18 cellular contexts compared by ENCODE assay signal in genomic region chr11:1175461-1176223, GRCh38. TPM values are rescaled to one million over a fixed set of nuclear protein-coding genes. Genes with fewer than 3 reads are reported as not detected.
A peak's percentile ranks its signal among the peaks of the same experiment; 100 is the strongest.
DNase-seq lines count a peak whose midpoint lies in the region; ATAC-seq and TF ChIP-seq lines count a peak whose summit lies in the region.
"Had no signal": no experiment of that assay in that cellular context is flagged by ENCODE, and none has a peak within 500 bp of the region (broad histone marks: within the 10 kb centered on the region; RNA-seq: fewer than 3 reads in every experiment).

No MANE protein-coding gene starts in this region.

- H3K4me3 ChIP-seq in naive thymus-derived CD4-positive, alpha-beta T cell (ENCODE audit: low read length) = no peak overlapping the region
- H3K4me3 ChIP-seq: BLaER1 treated with 17β-estradiol and CSF1 and Interleukin-3, amounts not matched to agents 10 nM and 100 nM; GM12878 had no signal

- no peaks in the 10 kb centered on the region for H3K27me3 ChIP-seq in naive thymus-derived CD4-positive, alpha-beta T cell (ENCODE audit: control insufficient read depth in 2 of 2, insufficient read depth in 2 of 2, low read length in 2 of 2)
- H3K27me3 ChIP-seq: BLaER1 treated with 17β-estradiol and CSF1 and Interleukin-3, amounts not matched to agents 10 nM and 100 nM had no signal

- H3K36me3 ChIP-seq in naive thymus-derived CD4-positive, alpha-beta T cell (ENCODE audit: control insufficient read depth in 2 of 3, insufficient read depth in 3 of 3, low read length in 3 of 3) = no peaks in the 10 kb centered on the region
- H3K36me3 ChIP-seq: BLaER1 treated with 17β-estradiol and CSF1 and Interleukin-3, amounts not matched to agents 10 nM and 100 nM had no signal

- no peaks in the 10 kb centered on the region for H3K27me3 Mint-ChIP-seq in activated naive CD8-positive, alpha-beta T cell
- no peaks in the 10 kb centered on the region for H3K27me3 Mint-ChIP-seq in activated naive CD8-positive, alpha-beta T cell treated with anti-CD3 and anti-CD28 coated beads for 36 hours
- H3K27me3 Mint-ChIP-seq in Calu3 (ENCODE audit: unreplicated experiment) = no peaks in the 10 kb centered on the region
- no peaks in the 10 kb centered on the region for H3K27me3 Mint-ChIP-seq in activated T-helper 1 cell treated with anti-CD3 and anti-CD28 coated beads, Interleukin-12 subunit alpha, Interleukin-12 subunit beta, Interleukin-2, Interleukin-4 antibody, amounts not matched to agents 30 ng/mL and 10 ng/mL and 1 ng/mL, durations not matched to agents 14 hours and 24 hours and 36 hours (ENCODE audit: insufficient read depth)
- H3K27me3 Mint-ChIP-seq in naive thymus-derived CD4-positive, alpha-beta T cell = peaks cover 0 to 5% (median 0%) of the 10 kb centered on the region in 5 donors
- H3K27me3 Mint-ChIP-seq in natural killer cell (ENCODE audit: low read depth in 2 of 2) = no peaks in the 10 kb centered on the region
- H3K27me3 Mint-ChIP-seq: CD4-positive, CD25-positive, alpha-beta regulatory T cell had no signal

- TF ChIP-seq CTCF in Calu3 (IDR thresholded peaks at IDR 0.05; ENCODE audit: unreplicated experiment) (no peak), natural killer cell (IDR thresholded peaks at IDR 0.05) (no peak)

- CTCF ChIA-PET in Calu3 (lab: Charles Lee) = no interaction called here
- CTCF ChIA-PET in naive thymus-derived CD4-positive, alpha-beta T cell (lab: Charles Lee) = no interaction called here

- no peaks in the 10 kb centered on the region for H3K4me1 Mint-ChIP-seq in activated naive CD8-positive, alpha-beta T cell (ENCODE audit: low read depth)
- H3K4me1 Mint-ChIP-seq in activated naive CD8-positive, alpha-beta T cell treated with anti-CD3 and anti-CD28 coated beads for 36 hours = no peaks in the 10 kb centered on the region
- no peaks in the 10 kb centered on the region for H3K4me1 Mint-ChIP-seq in Calu3 (ENCODE audit: low read depth, unreplicated experiment)
- H3K4me1 Mint-ChIP-seq in activated T-helper 1 cell treated with anti-CD3 and anti-CD28 coated beads, Interleukin-12 subunit alpha, Interleukin-12 subunit beta, Interleukin-2, Interleukin-4 antibody, amounts not matched to agents 30 ng/mL and 10 ng/mL and 1 ng/mL, durations not matched to agents 14 hours and 24 hours and 36 hours (ENCODE audit: low read depth) = no peaks in the 10 kb centered on the region
- H3K4me1 Mint-ChIP-seq in naive thymus-derived CD4-positive, alpha-beta T cell = peaks cover 0 to 5% (median 0%) of the 10 kb centered on the region in 7 donors
- H3K4me1 Mint-ChIP-seq in natural killer cell = no peaks in the 10 kb centered on the region
- H3K4me1 Mint-ChIP-seq: CD4-positive, CD25-positive, alpha-beta regulatory T cell had no signal

- no peak overlapping the region for H3K4me3 Mint-ChIP-seq in activated naive CD8-positive, alpha-beta T cell
- no peak overlapping the region for H3K4me3 Mint-ChIP-seq in activated naive CD8-positive, alpha-beta T cell treated with anti-CD3 and anti-CD28 coated beads for 36 hours
- no peak overlapping the region for H3K4me3 Mint-ChIP-seq in Calu3 (ENCODE audit: low read depth, unreplicated experiment)
- H3K4me3 Mint-ChIP-seq in activated T-helper 1 cell treated with anti-CD3 and anti-CD28 coated beads, Interleukin-12 subunit alpha, Interleukin-12 subunit beta, Interleukin-2, Interleukin-4 antibody, amounts not matched to agents 30 ng/mL and 10 ng/mL and 1 ng/mL, durations not matched to agents 14 hours and 24 hours and 36 hours = no peak overlapping the region
- no peak overlapping the region for H3K4me3 Mint-ChIP-seq in naive thymus-derived CD4-positive, alpha-beta T cell
- H3K4me3 Mint-ChIP-seq in natural killer cell = no peak overlapping the region
- H3K4me3 Mint-ChIP-seq: CD4-positive, CD25-positive, alpha-beta regulatory T cell had no signal

- no peaks in the 10 kb centered on the region for H3K36me3 Mint-ChIP-seq in activated naive CD8-positive, alpha-beta T cell
- no peaks in the 10 kb centered on the region for H3K36me3 Mint-ChIP-seq in activated naive CD8-positive, alpha-beta T cell treated with anti-CD3 and anti-CD28 coated beads for 36 hours
- H3K36me3 Mint-ChIP-seq in Calu3 (ENCODE audit: insufficient read depth, unreplicated experiment) (peaks cover 14% of the 10 kb centered on the region), natural killer cell (no peaks in the 10 kb centered on the region)
- H3K36me3 Mint-ChIP-seq in activated T-helper 1 cell treated with anti-CD3 and anti-CD28 coated beads, Interleukin-12 subunit alpha, Interleukin-12 subunit beta, Interleukin-2, Interleukin-4 antibody, amounts not matched to agents 30 ng/mL and 10 ng/mL and 1 ng/mL, durations not matched to agents 14 hours and 24 hours and 36 hours (ENCODE audit: low read depth) = no peaks in the 10 kb centered on the region
- peaks cover 0 to 3% (median 0%) of the 10 kb centered on the region in 5 donors for H3K36me3 Mint-ChIP-seq in naive thymus-derived CD4-positive, alpha-beta T cell
- H3K36me3 Mint-ChIP-seq: CD4-positive, CD25-positive, alpha-beta regulatory T cell had no signal

- peak overlapping the region; percentile 2 for H3K27ac Mint-ChIP-seq in activated naive CD8-positive, alpha-beta T cell
- H3K27ac Mint-ChIP-seq in activated naive CD8-positive, alpha-beta T cell treated with anti-CD3 and anti-CD28 coated beads for 36 hours = no peak overlapping the region
- peak overlapping the region; percentile 40 for H3K27ac Mint-ChIP-seq in Calu3 (ENCODE audit: unreplicated experiment)
- H3K27ac Mint-ChIP-seq in activated T-helper 1 cell treated with anti-CD3 and anti-CD28 coated beads, Interleukin-12 subunit alpha, Interleukin-12 subunit beta, Interleukin-2, Interleukin-4 antibody, amounts not matched to agents 30 ng/mL and 10 ng/mL and 1 ng/mL, durations not matched to agents 14 hours and 24 hours and 36 hours = peak overlapping the region; percentile 4
- H3K27ac Mint-ChIP-seq in naive thymus-derived CD4-positive, alpha-beta T cell = peak overlapping the region in 1 of 9 donors; percentile 13
- H3K27ac Mint-ChIP-seq in natural killer cell = no peak overlapping the region

- no peak for DNase-seq in activated naive CD8-positive, alpha-beta T cell treated with anti-CD3 and anti-CD28 coated beads for 36 hours
- DNase-seq in Calu3 (no peak), natural killer cell (no peak)
- DNase-seq in activated T-helper 1 cell treated with anti-CD3 and anti-CD28 coated beads, Interleukin-12 subunit alpha, Interleukin-12 subunit beta, Interleukin-2, Interleukin-4 antibody, amounts not matched to agents 30 ng/mL and 10 ng/mL and 1 ng/mL, durations not matched to agents 14 hours and 24 hours and 36 hours (ENCODE audit: low spot score) = no peak
- no peak for DNase-seq in naive thymus-derived CD4-positive, alpha-beta T cell
- DNase-seq: 8988T; ACHN; CD4-positive, CD25-positive, alpha-beta regulatory T cell; DMS 273 treated with DMSO at 0.1 percent for 48 hours; HCEC 1CT had no signal

- no peaks in the 10 kb centered on the region for H3K9me3 Mint-ChIP-seq in activated naive CD8-positive, alpha-beta T cell (ENCODE audit: low read depth)
- peaks cover 15% of the 10 kb centered on the region for H3K9me3 Mint-ChIP-seq in activated naive CD8-positive, alpha-beta T cell treated with anti-CD3 and anti-CD28 coated beads for 36 hours
- peaks cover 12% of the 10 kb centered on the region for H3K9me3 Mint-ChIP-seq in Calu3 (ENCODE audit: low read depth, unreplicated experiment)
- H3K9me3 Mint-ChIP-seq in activated T-helper 1 cell treated with anti-CD3 and anti-CD28 coated beads, Interleukin-12 subunit alpha, Interleukin-12 subunit beta, Interleukin-2, Interleukin-4 antibody, amounts not matched to agents 30 ng/mL and 10 ng/mL and 1 ng/mL, durations not matched to agents 14 hours and 24 hours and 36 hours = peaks cover 22% of the 10 kb centered on the region
- peaks cover 0 to 20% (median 0%) of the 10 kb centered on the region in 11 donors for H3K9me3 Mint-ChIP-seq in naive thymus-derived CD4-positive, alpha-beta T cell
- H3K9me3 Mint-ChIP-seq in natural killer cell = peaks cover 3 to 6% of the 10 kb centered on the region in 2 donors

- no peak overlapping the region for H3K27ac ChIP-seq in naive thymus-derived CD4-positive, alpha-beta T cell (ENCODE audit: low read depth, low read length)
- H3K27ac ChIP-seq: BLaER1 treated with 17β-estradiol and CSF1 and Interleukin-3, amounts not matched to agents 10 nM and 100 nM; HL-60 had no signal

- BruUV-seq in Calu3 (replicated peaks; lab: Mats Ljungman, UMichigan) = no TSS peak

- H3K4me1 ChIP-seq in naive thymus-derived CD4-positive, alpha-beta T cell (ENCODE audit: control insufficient read depth in 2 of 2, insufficient read depth in 2 of 2, low read length in 2 of 2) = no peaks in the 10 kb centered on the region
- H3K4me1 ChIP-seq: BLaER1 treated with 17β-estradiol and CSF1 and Interleukin-3, amounts not matched to agents 10 nM and 100 nM had no signal

- intact Hi-C loops in Calu3 (cut with micrococcal nuclease; ENCODE audit: unreplicated experiment) (no loop called here), natural killer cell (cut with micrococcal nuclease) (no loop called here)
- intact Hi-C loops in activated T-helper 1 cell treated with anti-CD3 and anti-CD28 coated beads, Interleukin-12 subunit alpha, Interleukin-12 subunit beta, Interleukin-2, Interleukin-4 antibody, amounts not matched to agents 30 ng/mL and 10 ng/mL and 1 ng/mL, durations not matched to agents 14 hours and 24 hours and 36 hours (cut with micrococcal nuclease) = no loop called here
- intact Hi-C loops in naive thymus-derived CD4-positive, alpha-beta T cell (cut with micrococcal nuclease) = no loop called here

- H3K9me3 ChIP-seq in naive thymus-derived CD4-positive, alpha-beta T cell (ENCODE audit: control insufficient read depth in 2 of 3, low read length in 3 of 3) = no peaks in the 10 kb centered on the region

- POLR2A ChIA-PET in naive thymus-derived CD4-positive, alpha-beta T cell (lab: Charles Lee) = no interaction called here

- ATAC-seq in naive thymus-derived CD4-positive, alpha-beta T cell = peak; percentile 10
- ATAC-seq in HG02981 (IDR thresholded peaks at IDR 0.05; ENCODE audit: unreplicated experiment) (no peak), GM21576 (IDR thresholded peaks at IDR 0.05; ENCODE audit: unreplicated experiment) (no peak), natural killer cell (no peak)
- ATAC-seq: GM12878 had no signal

RNA-seq across cellular contexts. Expression of gene MUC5AC, which starts 17.9 kb away (rescaled TPM):
- total RNA-seq in activated naive CD8-positive, alpha-beta T cell treated with anti-CD3 and anti-CD28 coated beads for 36 hours = not detected
- total RNA-seq in Calu3 (2022) (51.2 and 145 TPM in 2 replicates), natural killer cell (not detected)
- not detected in 2 replicates for total RNA-seq in activated T-helper 1 cell treated with anti-CD3 and anti-CD28 coated beads, Interleukin-12 subunit alpha, Interleukin-12 subunit beta, Interleukin-2, Interleukin-4 antibody, amounts not matched to agents 30 ng/mL and 10 ng/mL and 1 ng/mL, durations not matched to agents 14 hours and 24 hours and 36 hours
- not detected for total RNA-seq in naive thymus-derived CD4-positive, alpha-beta T cell
- polyA plus RNA-seq in naive thymus-derived CD4-positive, alpha-beta T cell = not detected
- total RNA-seq: CD4-positive, CD25-positive, alpha-beta regulatory T cell; Daoy; GM12878; H1 had no signal
- polyA plus RNA-seq: CD4-positive, CD25-positive, alpha-beta regulatory T cell; H1 had no signal

RNA-seq across cellular contexts. Expression of gene MUC5B, which starts 47.2 kb away (rescaled TPM):
- not detected for total RNA-seq in activated naive CD8-positive, alpha-beta T cell treated with anti-CD3 and anti-CD28 coated beads for 36 hours
- total RNA-seq in Calu3 (2022) (3.4 and 10.5 TPM in 2 replicates), natural killer cell (not detected)
- not detected in 2 replicates for total RNA-seq in activated T-helper 1 cell treated with anti-CD3 and anti-CD28 coated beads, Interleukin-12 subunit alpha, Interleukin-12 subunit beta, Interleukin-2, Interleukin-4 antibody, amounts not matched to agents 30 ng/mL and 10 ng/mL and 1 ng/mL, durations not matched to agents 14 hours and 24 hours and 36 hours
- not detected for total RNA-seq in naive thymus-derived CD4-positive, alpha-beta T cell
- not detected for polyA plus RNA-seq in naive thymus-derived CD4-positive, alpha-beta T cell
- total RNA-seq: CD4-positive, CD25-positive, alpha-beta regulatory T cell; Daoy had no signal
- polyA plus RNA-seq: CD4-positive, CD25-positive, alpha-beta regulatory T cell; GM12878 had no signal

Comparison
In these comparisons a context has a peak if more than half of its experiments do, and no peak if none do; other contexts are left out.
1. H3K27ac Mint-ChIP-seq: peak in activated naive CD8-positive, alpha-beta T cell (single experiment), Calu3 (single experiment) and activated T-helper 1 cell treated with anti-CD3 and anti-CD28 coated beads, Interleukin-12 subunit alpha, Interleukin-12 subunit beta, Interleukin-2, Interleukin-4 antibody, amounts not matched to agents 30 ng/mL and 10 ng/mL and 1 ng/mL, durations not matched to agents 14 hours and 24 hours and 36 hours (single experiment); none in activated naive CD8-positive, alpha-beta T cell treated with anti-CD3 and anti-CD28 coated beads for 36 hours (single experiment) and natural killer cell (0 of 2).
2. RNA of gene MUC5AC, which starts 17.9 kb away (total RNA-seq): 51.2 to 145 TPM in Calu3; not detected in activated naive CD8-positive, alpha-beta T cell treated with anti-CD3 and anti-CD28 coated beads for 36 hours, not detected in activated T-helper 1 cell treated with anti-CD3 and anti-CD28 coated beads, Interleukin-12 subunit alpha, Interleukin-12 subunit beta, Interleukin-2, Interleukin-4 antibody, amounts not matched to agents 30 ng/mL and 10 ng/mL and 1 ng/mL, durations not matched to agents 14 hours and 24 hours and 36 hours, not detected in naive thymus-derived CD4-positive, alpha-beta T cell and not detected in natural killer cell; every median in the first group is over 10 times any median in the second.